8 cellular contexts compared by ENCODE assay signal in the genomic region with DNA sequence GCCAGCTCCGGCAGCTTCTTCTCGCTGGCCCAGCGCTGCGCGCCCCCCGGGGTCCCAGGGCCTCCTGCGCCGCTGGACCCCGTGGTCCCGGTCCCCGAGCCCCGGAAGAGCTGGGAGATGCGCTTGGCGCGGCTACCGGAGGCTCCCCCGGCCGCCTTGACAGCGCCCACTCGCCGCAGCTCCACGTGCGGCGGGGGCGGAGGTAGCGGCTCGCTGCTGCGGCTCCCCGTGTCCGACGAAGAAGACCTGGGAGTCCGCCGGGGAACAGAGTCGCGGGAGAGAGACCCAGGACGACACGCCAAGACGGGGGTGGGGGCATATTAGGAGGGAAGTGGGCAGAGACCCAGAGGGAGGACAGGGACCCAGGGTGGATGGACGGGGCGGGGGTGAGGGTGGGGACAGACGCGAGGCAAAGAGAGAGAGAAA. TPM values are rescaled to one million over a fixed set of nuclear protein-coding genes. Genes with fewer than 3 reads are reported as not detected.
A peak's percentile ranks its signal among the peaks of the same experiment; 100 is the strongest.
DNase-seq lines count a peak whose midpoint lies in the region; ATAC-seq, FAIRE-seq and TF ChIP-seq lines count a peak whose summit lies in the region.

No MANE protein-coding gene starts in this region.

- H3K4me2 ChIP-seq in SK-N-SH (peak overlapping the region; percentile 87), HepG2 (ENCODE audit: low read depth, low read length) (0 out of 2 replicates have a peak overlapping the region, but pooled peaks have one; percentile 18)

- H2AFZ ChIP-seq in SK-N-SH (ENCODE audit: low read depth) (peak overlapping the region; percentile 88; the same call in 1 of the 2 replicates), HepG2 (ENCODE audit: low read length) (no peak overlapping the region)

- in situ Hi-C loops in HepG2 (cut with HindIII; ENCODE audit: extremely low pct_ligation_motif_present, low pct_unique_long_range_greater_than_20kb) = no loop called here

- POLR2A ChIA-PET in SK-N-SH (lab: Yijun Ruan, JAX) = interaction anchor here (1.0 to 1.7 kb wide), 6 partner anchors 9 to 94 kb away, joined by 3 to 11 read pairs (median 7); a partner anchor contains a TSS
- POLR2A ChIA-PET in HepG2 (lab: Yijun Ruan, JAX) = interaction anchor here (1.0 to 1.4 kb wide), 3 partner anchors 43 to 49 kb away, joined by 3 to 6 read pairs (median 3); a partner anchor contains a TSS

- TF ChIP-seq POLR2A in HepG2 (IDR thresholded peaks at IDR 0.05; ENCODE audit: insufficient read depth in 1 of 2, low read depth in 2 of 2, low read length in 2 of 2) = no peak

- intact Hi-C loops in HepG2 (cut with micrococcal nuclease; ENCODE audit: unreplicated experiment) (no loop called here), tibial artery (cut with DNase I; ENCODE audit: low total_unique reads) (no loop called here)

- CTCF ChIA-PET in SK-N-SH (lab: Yijun Ruan, JAX) (interaction anchor here (0.7 to 2.2 kb wide), 18 partner anchors 12 to 248 kb away, joined by 3 to 22 read pairs (median 4); a partner anchor contains a TSS), HepG2 (lab: Yijun Ruan, JAX; ENCODE audit: low intra/inter-chr PET ratio, low total read pairs) (interaction anchor here (1.3 to 1.7 kb wide), 5 partner anchors 26 to 93 kb away, joined by 6 to 18 read pairs (median 10); a partner anchor contains a TSS)

- TF ChIP-seq EP300 in SK-N-SH (IDR thresholded peaks at IDR 0.05; ENCODE audit: borderline replicate concordance in 1 of 2, low read depth in 1 of 2, low read length in 1 of 2) = no peak
- no peak for TF ChIP-seq EP300 in HepG2 (IDR thresholded peaks at IDR 0.05; ENCODE audit: low read depth in 2 of 2, low read length in 2 of 2)
- TF ChIP-seq EP300 in HepG2 (CRISPR knock-in tag; IDR thresholded peaks at IDR 0.05; ENCODE audit: borderline replicate concordance) = no peak

- peak overlapping the region; percentile 53 to 57 for H3K4me3 ChIP-seq in SK-N-SH (ENCODE audit: low read depth in 2 of 2, low read length in 1 of 2)
- no peak overlapping the region for H3K4me3 ChIP-seq in HepG2 (replicated peaks in 1 of 3; ENCODE audit: insufficient read depth in 1 of 3, low read depth in 2 of 3, low read length in 3 of 3)
- peak overlapping the region; percentile 50 to 66 for H3K4me3 ChIP-seq in tibial artery

- peaks cover 18% of the 10 kb centered on the region for H3K27me3 Mint-ChIP-seq in brain

- H3K4me1 Mint-ChIP-seq in brain = peaks cover 39% of the 10 kb centered on the region

- no peak for FAIRE-seq in HepG2 (lab: Jason Lieb, UNC)

- peaks cover 4% of the 10 kb centered on the region for H3K36me3 Mint-ChIP-seq in brain

- H3K27me3 ChIP-seq in SK-N-SH (ENCODE audit: insufficient read depth) (no peaks in the 10 kb centered on the region), HepG2 (ENCODE audit: control insufficient read depth in 1 of 2, insufficient read depth in 2 of 2, low read length in 2 of 2) (peaks cover 0 to 1% of the 10 kb centered on the region in 2 experiments; a peak in 1 of 5 replicates), tibial artery (peaks cover 0 to 15% of the 10 kb centered on the region in 2 donors)

- H3K79me2 ChIP-seq in SK-N-SH (ENCODE audit: insufficient read depth) (no peaks in the 10 kb centered on the region), HepG2 (ENCODE audit: insufficient read depth, low read length) (no peaks in the 10 kb centered on the region)

- H3K4me1 ChIP-seq in SK-N-SH (ENCODE audit: control insufficient read depth in 1 of 2, insufficient read depth in 2 of 2, low read depth in 1 of 2, low read length in 1 of 2) = peaks cover 0 to 16% of the 10 kb centered on the region in 2 experiments; a peak in 1 of 4 replicates
- peaks cover 42% of the 10 kb centered on the region for H3K4me1 ChIP-seq in HepG2 (ENCODE audit: insufficient read depth, low read length)
- peaks cover 0 to 25% (median 14%) of the 10 kb centered on the region in 4 donors for H3K4me1 ChIP-seq in tibial artery

- H3K9me3 ChIP-seq in SK-N-SH (no peaks in the 10 kb centered on the region), HepG2 (ENCODE audit: low read length) (no peaks in the 10 kb centered on the region), tibial artery (no peaks in the 10 kb centered on the region)

- H3K27ac ChIP-seq in SK-N-SH (ENCODE audit: low read depth in 2 of 2, low read length in 1 of 2) (no peak overlapping the region), HepG2 (ENCODE audit: extremely low read length, insufficient read depth, low read length) (no peak overlapping the region), tibial artery (peak overlapping the region; percentile 34 to 42)

- ATAC-seq in SK-N-SH treated with all-trans-retinoic acid at 6 μM for 48 hours (no peak), HepG2 (no peak), left lobe of liver (no peak), GM21447 (IDR thresholded peaks at IDR 0.05; ENCODE audit: unreplicated experiment) (no peak)

- WGBS in SK-N-SH (ENCODE audit: low lambda C conversion rate) = 29% methylated on average over 30 of the region's 42 CpGs
- 92% methylated on average over 30 of the region's 42 CpGs for WGBS in HepG2 (ENCODE audit: low lambda C conversion rate)

- H3K36me3 ChIP-seq in SK-N-SH (replicated peaks in 1 of 2; ENCODE audit: control insufficient read depth in 1 of 2, insufficient read depth in 2 of 2, low read length in 1 of 2) = no peaks in the 10 kb centered on the region
- no peaks in the 10 kb centered on the region for H3K36me3 ChIP-seq in HepG2 (replicated peaks in 1 of 2; ENCODE audit: control insufficient read depth in 1 of 2, insufficient read depth in 2 of 2, low read length in 2 of 2)
- no peaks in the 10 kb centered on the region for H3K36me3 ChIP-seq in tibial artery

- TF ChIP-seq CTCF in SK-N-SH (IDR thresholded peaks at IDR 0.05) (no peak), brain (conservative IDR thresholded peaks at IDR 0.05) (no peak), HepG2 (CRISPR knock-in tag; IDR thresholded peaks at IDR 0.05) (no peak), tibial artery (IDR thresholded peaks at IDR 0.05) (no peak)

- TF ChIP-seq RAD21 in SK-N-SH (IDR thresholded peaks at IDR 0.05; ENCODE audit: low read length) = no peak
- no peak for TF ChIP-seq RAD21 in HepG2 (CRISPR knock-in tag; IDR thresholded peaks at IDR 0.05)

- H3K9me2 ChIP-seq in SK-N-SH = no peaks in the 10 kb centered on the region

- peaks cover 0 to 5% (median 3%) of the 10 kb centered on the region in 5 experiments for H3K9me3 Mint-ChIP-seq in brain

- H3K4me3 Mint-ChIP-seq in brain = peak overlapping the region; percentile 52 to 84 (median 80)

- BruUV-seq in HepG2 (replicated peaks; lab: Mats Ljungman, UMichigan) = no TSS peak

- H3K9ac ChIP-seq in SK-N-SH (peak overlapping the region; percentile 34; the same call in 1 of the 2 replicates), HepG2 (ENCODE audit: insufficient read depth, low read depth, low read length) (no peak overlapping the region)

- peak overlapping the region in 2 of 5 experiments; percentile 61 to 72 for H3K27ac Mint-ChIP-seq in brain

- H4K20me1 ChIP-seq in SK-N-SH (ENCODE audit: insufficient read depth) (no peaks in the 10 kb centered on the region), HepG2 (ENCODE audit: insufficient read depth, low read length) (no peaks in the 10 kb centered on the region)

- DNase-seq in SK-N-SH = peak; percentile 67
- DNase-seq in HepG2 (ENCODE audit: low spot score) = no peak
- no peak for DNase-seq in tibial artery
- DNase-seq in left lobe of liver (ENCODE audit: low spot score) = no peak
- DNase-seq in ureter (ENCODE audit: low spot score) = no peak

- peaks cover 7% of the 10 kb centered on the region for H3F3A ChIP-seq in SK-N-SH (replicated peaks; ENCODE audit: insufficient read depth)

RNA-seq across cellular contexts. Expression of a gene that starts 1.0 kb away (rescaled TPM):
- polyA plus RNA-seq in SK-N-SH (2012; rRNA removed) (0.36 and 0.41 TPM in 2 replicates), brain (ENCODE audit: insufficient read depth, low read depth, low replicate concordance) (4.7 TPM), HepG2 (2011; rRNA removed) (0.58 and 1.1 TPM in 2 replicates)
- polyA plus RNA-seq in SK-N-SH (2012; cell fraction: cytosol; rRNA removed) = 0.24 TPM in 2 replicates
- 0.42 and 0.55 TPM in 2 replicates for polyA plus RNA-seq in SK-N-SH (2012; cell fraction: nucleus; rRNA removed)
- total RNA-seq in HepG2 (2016; rRNA removed; fragmentation: Illumina TruSeq; extraction: Trizol) (0.44 and 0.49 TPM in 2 replicates), left lobe of liver (3.1 TPM), ureter (21.2 TPM)
- total RNA-seq in HepG2 (2016; cell fraction: cytosol; rRNA removed; fragmentation: Illumina TruSeq; extraction: Trizol; ENCODE audit: low read depth) = 0.18 and 0.20 TPM in 2 replicates
- total RNA-seq in HepG2 (2016; cell fraction: insoluble cytoplasmic fraction; rRNA removed; fragmentation: Illumina TruSeq; extraction: Trizol) = 0.16 and 0.32 TPM in 2 replicates
- 0.09 and 0.24 TPM in 2 replicates for total RNA-seq in HepG2 (2016; cell fraction: membrane; rRNA removed; fragmentation: Illumina TruSeq; extraction: Trizol)
- total RNA-seq in HepG2 (2016; cell fraction: nucleus; rRNA removed; fragmentation: Illumina TruSeq; extraction: Trizol) = 0.22 TPM in 1 of 2 replicates, not detected in the other
- polyA plus RNA-seq in HepG2 (2011; cell fraction: cytosol; rRNA removed) = 0.49 and 0.71 TPM in 2 replicates
- polyA plus RNA-seq in HepG2 (2011; cell fraction: nucleus; rRNA removed) = 2.6 and 3.2 TPM in 2 replicates
- 1.3 and 1.9 TPM in 2 replicates for polyA plus RNA-seq in HepG2 (2012)
- polyA plus RNA-seq in HepG2 (2016; cell fraction: cytosol; fragmentation: Illumina TruSeq; extraction: Trizol; ENCODE audit: low read depth) = 0.14 and 0.21 TPM in 2 replicates
- polyA plus RNA-seq in HepG2 (2016; cell fraction: insoluble cytoplasmic fraction; fragmentation: Illumina TruSeq; extraction: Trizol; ENCODE audit: low read depth) = 0.27 and 0.31 TPM in 2 replicates
- polyA plus RNA-seq in HepG2 (2016; cell fraction: membrane; fragmentation: Illumina TruSeq; extraction: Trizol; ENCODE audit: low read depth) = 0.11 and 0.30 TPM in 2 replicates
- polyA plus RNA-seq in HepG2 (2016; cell fraction: nucleus; fragmentation: Illumina TruSeq; extraction: Trizol; ENCODE audit: insufficient read depth, low read depth) = 0.86 and 0.89 TPM in 2 replicates
- polyA minus RNA-seq in HepG2 (2011; rRNA and poly(A)+ RNA removed; ENCODE audit: low replicate concordance) = 1.6 and 73.9 TPM in 2 replicates
- 0.79 and 0.89 TPM in 2 replicates for polyA minus RNA-seq in HepG2 (2011; cell fraction: cytosol; rRNA and poly(A)+ RNA removed)
- 1.1 and 1.2 TPM in 2 replicates for polyA minus RNA-seq in HepG2 (2011; cell fraction: nucleus; rRNA and poly(A)+ RNA removed)

RNA-seq across cellular contexts. Expression of a gene that starts 7.3 kb away (rescaled TPM):
- 0.03 TPM in 2 replicates for polyA plus RNA-seq in SK-N-SH (2012; rRNA removed)
- 0.01 TPM in 1 of 2 replicates, not detected in the other for polyA plus RNA-seq in SK-N-SH (2012; cell fraction: cytosol; rRNA removed)
- polyA plus RNA-seq in SK-N-SH (2012; cell fraction: nucleus; rRNA removed) = 0.07 TPM in 1 of 2 replicates, not detected in the other
- 0.20 TPM for polyA plus RNA-seq in brain (ENCODE audit: insufficient read depth, low read depth, low replicate concordance)
- total RNA-seq in HepG2 (2016; rRNA removed; fragmentation: Illumina TruSeq; extraction: Trizol) = 0.22 TPM in 1 of 2 replicates, not detected in the other
- not detected in 2 replicates for total RNA-seq in HepG2 (2016; cell fraction: cytosol; rRNA removed; fragmentation: Illumina TruSeq; extraction: Trizol; ENCODE audit: low read depth)
- total RNA-seq in HepG2 (2016; cell fraction: insoluble cytoplasmic fraction; rRNA removed; fragmentation: Illumina TruSeq; extraction: Trizol) = 0.11 TPM in 1 of 2 replicates, not detected in the other
- 0.59 TPM in 1 of 2 replicates, not detected in the other for total RNA-seq in HepG2 (2016; cell fraction: membrane; rRNA removed; fragmentation: Illumina TruSeq; extraction: Trizol)
- not detected in 2 replicates for total RNA-seq in HepG2 (2016; cell fraction: nucleus; rRNA removed; fragmentation: Illumina TruSeq; extraction: Trizol)
- polyA plus RNA-seq in HepG2 (2011; rRNA removed) = 0.07 and 0.16 TPM in 2 replicates
- polyA plus RNA-seq in HepG2 (2011; cell fraction: cytosol; rRNA removed) = not detected in 2 replicates
- 1.2 and 1.7 TPM in 2 replicates for polyA plus RNA-seq in HepG2 (2011; cell fraction: nucleus; rRNA removed)
- 0.09 and 0.50 TPM in 2 replicates for polyA plus RNA-seq in HepG2 (2012)
- not detected in 2 replicates for polyA plus RNA-seq in HepG2 (2016; cell fraction: cytosol; fragmentation: Illumina TruSeq; extraction: Trizol; ENCODE audit: low read depth)
- not detected in 2 replicates for polyA plus RNA-seq in HepG2 (2016; cell fraction: insoluble cytoplasmic fraction; fragmentation: Illumina TruSeq; extraction: Trizol; ENCODE audit: low read depth)
- not detected in 2 replicates for polyA plus RNA-seq in HepG2 (2016; cell fraction: membrane; fragmentation: Illumina TruSeq; extraction: Trizol; ENCODE audit: low read depth)
- 0.46 and 0.85 TPM in 2 replicates for polyA plus RNA-seq in HepG2 (2016; cell fraction: nucleus; fragmentation: Illumina TruSeq; extraction: Trizol; ENCODE audit: insufficient read depth, low read depth)
- polyA minus RNA-seq in HepG2 (2011; rRNA and poly(A)+ RNA removed; ENCODE audit: low replicate concordance) = 0.30 TPM in 1 of 2 replicates, not detected in the other
- not detected in 2 replicates for polyA minus RNA-seq in HepG2 (2011; cell fraction: cytosol; rRNA and poly(A)+ RNA removed)
- polyA minus RNA-seq in HepG2 (2011; cell fraction: nucleus; rRNA and poly(A)+ RNA removed) = 0.37 and 0.39 TPM in 2 replicates
- total RNA-seq in left lobe of liver = not detected
- total RNA-seq in ureter = 0.91 TPM

RNA-seq across cellular contexts. Expression of a gene that starts 13.0 kb away (rescaled TPM):
- polyA plus RNA-seq in SK-N-SH (2012; rRNA removed) = 0.03 and 0.08 TPM in 2 replicates
- polyA plus RNA-seq in SK-N-SH (2012; cell fraction: cytosol; rRNA removed) = 0.07 and 0.12 TPM in 2 replicates
- 0.04 and 0.07 TPM in 2 replicates for polyA plus RNA-seq in SK-N-SH (2012; cell fraction: nucleus; rRNA removed)
- polyA plus RNA-seq in brain (ENCODE audit: insufficient read depth, low read depth, low replicate concordance) = 7.9 TPM
- 0.07 TPM in 2 replicates for total RNA-seq in HepG2 (2016; rRNA removed; fragmentation: Illumina TruSeq; extraction: Trizol)
- not detected in 2 replicates for total RNA-seq in HepG2 (2016; cell fraction: cytosol; rRNA removed; fragmentation: Illumina TruSeq; extraction: Trizol; ENCODE audit: low read depth)
- 0.09 TPM in 1 of 2 replicates, not detected in the other for total RNA-seq in HepG2 (2016; cell fraction: insoluble cytoplasmic fraction; rRNA removed; fragmentation: Illumina TruSeq; extraction: Trizol)
- total RNA-seq in HepG2 (2016; cell fraction: membrane; rRNA removed; fragmentation: Illumina TruSeq; extraction: Trizol) = 0.07 and 0.09 TPM in 2 replicates
- total RNA-seq in HepG2 (2016; cell fraction: nucleus; rRNA removed; fragmentation: Illumina TruSeq; extraction: Trizol) = 0.09 TPM in 1 of 2 replicates, not detected in the other
- 1.1 and 1.5 TPM in 2 replicates for polyA plus RNA-seq in HepG2 (2011; rRNA removed)
- polyA plus RNA-seq in HepG2 (2011; cell fraction: cytosol; rRNA removed) = 0.71 and 0.98 TPM in 2 replicates
- 2.0 and 2.5 TPM in 2 replicates for polyA plus RNA-seq in HepG2 (2011; cell fraction: nucleus; rRNA removed)
- polyA plus RNA-seq in HepG2 (2012) = 0.47 and 1.7 TPM in 2 replicates
- not detected in 2 replicates for polyA plus RNA-seq in HepG2 (2016; cell fraction: cytosol; fragmentation: Illumina TruSeq; extraction: Trizol; ENCODE audit: low read depth)
- polyA plus RNA-seq in HepG2 (2016; cell fraction: insoluble cytoplasmic fraction; fragmentation: Illumina TruSeq; extraction: Trizol; ENCODE audit: low read depth) = not detected in 2 replicates
- polyA plus RNA-seq in HepG2 (2016; cell fraction: membrane; fragmentation: Illumina TruSeq; extraction: Trizol; ENCODE audit: low read depth) = 0.14 TPM in 1 of 2 replicates, not detected in the other
- polyA plus RNA-seq in HepG2 (2016; cell fraction: nucleus; fragmentation: Illumina TruSeq; extraction: Trizol; ENCODE audit: insufficient read depth, low read depth) = 0.26 TPM in 1 of 2 replicates, not detected in the other
- polyA minus RNA-seq in HepG2 (2011; rRNA and poly(A)+ RNA removed; ENCODE audit: low replicate concordance) = 1.8 and 2.9 TPM in 2 replicates
- polyA minus RNA-seq in HepG2 (2011; cell fraction: cytosol; rRNA and poly(A)+ RNA removed) = 0.97 and 0.99 TPM in 2 replicates
- 0.64 and 1.5 TPM in 2 replicates for polyA minus RNA-seq in HepG2 (2011; cell fraction: nucleus; rRNA and poly(A)+ RNA removed)
- 0.43 TPM for total RNA-seq in left lobe of liver
- 5.0 TPM for total RNA-seq in ureter

RNA-seq across cellular contexts. Expression of a gene that starts 15.9 kb away (rescaled TPM):
- polyA plus RNA-seq in SK-N-SH (2012; rRNA removed) = not detected in 2 replicates
- not detected in 2 replicates for polyA plus RNA-seq in SK-N-SH (2012; cell fraction: cytosol; rRNA removed)
- polyA plus RNA-seq in SK-N-SH (2012; cell fraction: nucleus; rRNA removed) = not detected in 2 replicates
- polyA plus RNA-seq in brain (ENCODE audit: insufficient read depth, low read depth, low replicate concordance) = 3.6 TPM
- not detected in 2 replicates for total RNA-seq in HepG2 (2016; rRNA removed; fragmentation: Illumina TruSeq; extraction: Trizol)
- not detected in 2 replicates for total RNA-seq in HepG2 (2016; cell fraction: cytosol; rRNA removed; fragmentation: Illumina TruSeq; extraction: Trizol; ENCODE audit: low read depth)
- total RNA-seq in HepG2 (2016; cell fraction: insoluble cytoplasmic fraction; rRNA removed; fragmentation: Illumina TruSeq; extraction: Trizol) = not detected in 2 replicates
- not detected in 2 replicates for total RNA-seq in HepG2 (2016; cell fraction: membrane; rRNA removed; fragmentation: Illumina TruSeq; extraction: Trizol)
- not detected in 2 replicates for total RNA-seq in HepG2 (2016; cell fraction: nucleus; rRNA removed; fragmentation: Illumina TruSeq; extraction: Trizol)
- 0.17 TPM in 2 replicates for polyA plus RNA-seq in HepG2 (2011; rRNA removed)
- polyA plus RNA-seq in HepG2 (2011; cell fraction: cytosol; rRNA removed) = 0.08 and 0.12 TPM in 2 replicates
- polyA plus RNA-seq in HepG2 (2011; cell fraction: nucleus; rRNA removed) = 0.26 and 0.39 TPM in 2 replicates
- polyA plus RNA-seq in HepG2 (2012) = 0.60 TPM in 1 of 2 replicates, not detected in the other
- not detected in 2 replicates for polyA plus RNA-seq in HepG2 (2016; cell fraction: cytosol; fragmentation: Illumina TruSeq; extraction: Trizol; ENCODE audit: low read depth)
- polyA plus RNA-seq in HepG2 (2016; cell fraction: insoluble cytoplasmic fraction; fragmentation: Illumina TruSeq; extraction: Trizol; ENCODE audit: low read depth) = not detected in 2 replicates
- not detected in 2 replicates for polyA plus RNA-seq in HepG2 (2016; cell fraction: membrane; fragmentation: Illumina TruSeq; extraction: Trizol; ENCODE audit: low read depth)
- not detected in 2 replicates for polyA plus RNA-seq in HepG2 (2016; cell fraction: nucleus; fragmentation: Illumina TruSeq; extraction: Trizol; ENCODE audit: insufficient read depth, low read depth)
- polyA minus RNA-seq in HepG2 (2011; rRNA and poly(A)+ RNA removed; ENCODE audit: low replicate concordance) = not detected in 2 replicates
- polyA minus RNA-seq in HepG2 (2011; cell fraction: cytosol; rRNA and poly(A)+ RNA removed) = not detected in 2 replicates
- polyA minus RNA-seq in HepG2 (2011; cell fraction: nucleus; rRNA and poly(A)+ RNA removed) = 0.37 TPM in 1 of 2 replicates, not detected in the other
- 0.75 TPM for total RNA-seq in left lobe of liver
- total RNA-seq in ureter = not detected

RNA-seq across cellular contexts. Expression of a gene that starts 19.9 kb away (rescaled TPM):
- polyA plus RNA-seq in SK-N-SH (2012; rRNA removed) (0.70 and 1.1 TPM in 2 replicates), brain (ENCODE audit: insufficient read depth, low read depth, low replicate concordance) (3.6 TPM), HepG2 (2011; rRNA removed) (2.4 and 2.7 TPM in 2 replicates)
- 0.33 and 0.63 TPM in 2 replicates for polyA plus RNA-seq in SK-N-SH (2012; cell fraction: cytosol; rRNA removed)
- polyA plus RNA-seq in SK-N-SH (2012; cell fraction: nucleus; rRNA removed) = 3.2 and 3.4 TPM in 2 replicates
- total RNA-seq in HepG2 (2016; rRNA removed; fragmentation: Illumina TruSeq; extraction: Trizol) (2.0 and 2.2 TPM in 2 replicates), left lobe of liver (0.23 TPM), ureter (2.2 TPM)
- total RNA-seq in HepG2 (2016; cell fraction: cytosol; rRNA removed; fragmentation: Illumina TruSeq; extraction: Trizol; ENCODE audit: low read depth) = 2.4 and 2.6 TPM in 2 replicates
- total RNA-seq in HepG2 (2016; cell fraction: insoluble cytoplasmic fraction; rRNA removed; fragmentation: Illumina TruSeq; extraction: Trizol) = 1.4 and 2.1 TPM in 2 replicates
- total RNA-seq in HepG2 (2016; cell fraction: membrane; rRNA removed; fragmentation: Illumina TruSeq; extraction: Trizol) = 2.7 and 3.4 TPM in 2 replicates
- total RNA-seq in HepG2 (2016; cell fraction: nucleus; rRNA removed; fragmentation: Illumina TruSeq; extraction: Trizol) = 2.1 and 2.5 TPM in 2 replicates
- 1.4 and 1.7 TPM in 2 replicates for polyA plus RNA-seq in HepG2 (2011; cell fraction: cytosol; rRNA removed)
- 7.2 and 7.7 TPM in 2 replicates for polyA plus RNA-seq in HepG2 (2011; cell fraction: nucleus; rRNA removed)
- 3.9 and 5.7 TPM in 2 replicates for polyA plus RNA-seq in HepG2 (2012)
- 2.3 and 3.3 TPM in 2 replicates for polyA plus RNA-seq in HepG2 (2016; cell fraction: cytosol; fragmentation: Illumina TruSeq; extraction: Trizol; ENCODE audit: low read depth)
- polyA plus RNA-seq in HepG2 (2016; cell fraction: insoluble cytoplasmic fraction; fragmentation: Illumina TruSeq; extraction: Trizol; ENCODE audit: low read depth) = 3.3 and 5.0 TPM in 2 replicates
- polyA plus RNA-seq in HepG2 (2016; cell fraction: membrane; fragmentation: Illumina TruSeq; extraction: Trizol; ENCODE audit: low read depth) = 3.1 and 3.8 TPM in 2 replicates
- polyA plus RNA-seq in HepG2 (2016; cell fraction: nucleus; fragmentation: Illumina TruSeq; extraction: Trizol; ENCODE audit: insufficient read depth, low read depth) = 8.7 and 10.3 TPM in 2 replicates
- 1.3 and 3.6 TPM in 2 replicates for polyA minus RNA-seq in HepG2 (2011; rRNA and poly(A)+ RNA removed; ENCODE audit: low replicate concordance)
- polyA minus RNA-seq in HepG2 (2011; cell fraction: cytosol; rRNA and poly(A)+ RNA removed) = 2.6 and 4.8 TPM in 2 replicates
- polyA minus RNA-seq in HepG2 (2011; cell fraction: nucleus; rRNA and poly(A)+ RNA removed) = 1.9 and 2.2 TPM in 2 replicates

Comparison
In these comparisons a context has a peak if more than half of its experiments do, and no peak if none do; other contexts are left out.
1. H3K27ac ChIP-seq: peak in tibial artery (2 of 2); none in SK-N-SH (0 of 2) and HepG2 (single experiment).
2. H3K4me3 ChIP-seq: peak in SK-N-SH (2 of 2) and tibial artery (2 of 2); none in HepG2 (0 of 3).